12 cellular contexts compared by ENCODE assay signal in genomic region chr15:40590635-40591105, GRCh38. TPM values are rescaled to one million over a fixed set of nuclear protein-coding genes. Genes with fewer than 3 reads are reported as not detected.
DNase-seq lines count a peak whose midpoint lies in the region; ATAC-seq and TF ChIP-seq lines count a peak whose summit lies in the region.
"Had no signal": no experiment of that assay in that cellular context is flagged by ENCODE, and none has a peak within 500 bp of the region (broad histone marks: within the 10 kb centered on the region; RNA-seq: fewer than 3 reads in every experiment).

No MANE protein-coding gene starts in this region.

- H3K9ac ChIP-seq in IMR-90 (ENCODE audit: low read depth, low read length), result no peak overlapping the region
- no peak overlapping the region for H3K9ac ChIP-seq in adipocyte (ENCODE audit: low read length)

- dilution Hi-C loops in IMR-90 (cut with HindIII; ENCODE audit: low sequenced_read_pairs, unreplicated experiment), result no loop called here

- ATAC-seq in CD8-positive, alpha-beta T cell, result no peak
- ATAC-seq in IMR-90 (ENCODE audit: low read depth), result no peak
- ATAC-seq in GM21825 (IDR thresholded peaks at IDR 0.05; ENCODE audit: unreplicated experiment), result no peak

- H4K5ac ChIP-seq in IMR-90 (ENCODE audit: low read depth, low read length), result no peak overlapping the region

- TF ChIP-seq CTCF in CD8-positive, alpha-beta T cell (IDR thresholded peaks at IDR 0.05), result no peak
- no peak for TF ChIP-seq CTCF in IMR-90 (conservative IDR thresholded peaks at IDR 0.05; ENCODE audit: low read depth, low read length)
- TF ChIP-seq CTCF in mesothelial cell of epicardium (IDR thresholded peaks at IDR 0.05; ENCODE audit: unreplicated experiment), result no peak

- no peak for DNase-seq in CD8-positive, alpha-beta T cell
- no peak for DNase-seq in IMR-90
- no peak for DNase-seq in adipocyte (ENCODE audit: low read depth)
- DNase-seq in mesothelial cell of epicardium (ENCODE audit: low spot score in 2 of 2, unreplicated experiment in 2 of 2), result peak in 1 of 2 experiments; percentile 14
- no peak for DNase-seq in medulla oblongata (ENCODE audit: extremely low spot score)
- DNase-seq in SKM-1 (lab: John Stamatoyannopoulos, UW; ENCODE audit: unreplicated experiment), result no peak
- DNase-seq in HuH-7.5 (ENCODE audit: low spot score), result no peak
- DNase-seq: dermis blood vessel endothelial cell, DMS79 treated with DMSO at 0.1 percent for 48 hours, NCI-H1694, RPMI8226 had no signal

- H2AK9ac ChIP-seq in IMR-90 (replicated peaks; ENCODE audit: low read depth, low read length, poor library complexity), result no peak overlapping the region

- H3K4ac ChIP-seq in IMR-90 (ENCODE audit: low read depth, low read length), result 0 out of 2 replicates have a peak overlapping the region, but pooled peaks have one; percentile 13

- H3K27ac Mint-ChIP-seq in CD8-positive, alpha-beta T cell, result no peak overlapping the region
- H3K27ac Mint-ChIP-seq in mesothelial cell of epicardium, result peak overlapping the region; percentile 91

- H3K36me3 ChIP-seq in CD8-positive, alpha-beta T cell (ENCODE audit: insufficient read depth, low read length), result no peaks in the 10 kb centered on the region
- H3K36me3 ChIP-seq in IMR-90 (ENCODE audit: control insufficient read depth, insufficient read depth, low read length) (no peaks in the 10 kb centered on the region), adipocyte (ENCODE audit: control insufficient read depth, insufficient read depth, low read length, severe bottlenecking) (no peaks in the 10 kb centered on the region)

- intact Hi-C loops in CD8-positive, alpha-beta T cell (cut with DNase I, micrococcal nuclease), result loop anchor here (5.0 to 10.0 kb wide), 6 partner anchors 167 to 808 kb away; partner anchors contain the start of genes FSIP1 (in 1 of the 2), INO80 (in 1 of the 2), NUSAP1 (in 1 of the 2) and OIP5 (in 1 of the 2)
- intact Hi-C loops in IMR-90 (cut with micrococcal nuclease), result loop anchor here (2.0 kb wide), 1 partner anchor 72 kb away; no protein-coding TSS in a partner anchor

- peaks cover 4% of the 10 kb centered on the region for H3K36me3 Mint-ChIP-seq in CD8-positive, alpha-beta T cell
- no peaks in the 10 kb centered on the region for H3K36me3 Mint-ChIP-seq in mesothelial cell of epicardium

- H2BK120ac ChIP-seq in IMR-90 (ENCODE audit: low read depth, low read length), result no peak overlapping the region

- no peak overlapping the region for H2BK15ac ChIP-seq in IMR-90 (ENCODE audit: low read depth, low read length)

- BruUV-seq in IMR-90 (replicated peaks; lab: Mats Ljungman, UMichigan), result no TSS peak

- CTCF ChIA-PET in CD8-positive, alpha-beta T cell (lab: Charles Lee), result interaction anchor here (0.7 to 3.0 kb wide), 9 partner anchors 8 to 192 kb away, joined by 3 to 13 read pairs (median 5); partner anchors contain the start of genes CCDC32, RAD51 and RPUSD2
- CTCF ChIA-PET in IMR-90 (lab: Yijun Ruan, JAX), result interaction anchor here (0.5 to 1.5 kb wide), 2 partner anchors 128 to 154 kb away, joined by 3 read pairs; no protein-coding TSS in a partner anchor

- no peak overlapping the region for H3K18ac ChIP-seq in IMR-90 (ENCODE audit: low read depth, low read length)

- H3K4me1 ChIP-seq in CD8-positive, alpha-beta T cell (ENCODE audit: insufficient read depth, low read length), result no peaks in the 10 kb centered on the region
- H3K4me1 ChIP-seq in IMR-90 (ENCODE audit: control insufficient read depth, insufficient read depth, low read length), result no peaks in the 10 kb centered on the region
- peaks cover 8% of the 10 kb centered on the region for H3K4me1 ChIP-seq in adipocyte (ENCODE audit: control insufficient read depth, insufficient read depth, low read length)

- no CpG with 5 or more reads among the region's 13 CpGs for WGBS in IMR-90 (ENCODE audit: extremely low coverage in 2 of 2, insufficient read length in 1 of 2), 2 experiments

- H2AFZ ChIP-seq in IMR-90 (replicated peaks; ENCODE audit: low read length, poor library complexity), result peak overlapping the region; percentile 69

- POLR2A ChIA-PET in CD8-positive, alpha-beta T cell (lab: Charles Lee), result interaction anchor here (1.9 kb wide), 1 partner anchor 21 kb away, joined by 9 read pairs; the partner anchor contains the start of gene RPUSD2
- POLR2A ChIA-PET in IMR-90 (lab: Charles Lee; ENCODE audit: unreplicated experiment), result no interaction called here

- H3K4me2 ChIP-seq in IMR-90 (ENCODE audit: low read depth, low read length), result peak overlapping the region; percentile 63; the same call in 1 of the 2 replicates

- H3K4me3 Mint-ChIP-seq in CD8-positive, alpha-beta T cell, result peak overlapping the region; percentile 79
- peak overlapping the region; percentile 65 for H3K4me3 Mint-ChIP-seq in mesothelial cell of epicardium

- H3K79me1 ChIP-seq in IMR-90 (ENCODE audit: low read depth in 1 of 2, low read length in 2 of 2), result peaks cover 0 to 7% of the 10 kb centered on the region in 2 experiments; a peak in 3 of 4 replicates

- H3K9me3 ChIP-seq in CD8-positive, alpha-beta T cell (ENCODE audit: low read length), result no peaks in the 10 kb centered on the region
- H3K9me3 ChIP-seq in IMR-90 (ENCODE audit: control insufficient read depth, insufficient read depth, low read length), result no peaks in the 10 kb centered on the region
- no peaks in the 10 kb centered on the region for H3K9me3 ChIP-seq in adipocyte (ENCODE audit: control insufficient read depth, low read length)

- H3K4me3 ChIP-seq in CD8-positive, alpha-beta T cell (ENCODE audit: low read depth, low read length), result no peak overlapping the region
- no peak overlapping the region for H3K4me3 ChIP-seq in IMR-90 (ENCODE audit: insufficient read depth, low read depth, low read length)
- peak overlapping the region; percentile 78 for H3K4me3 ChIP-seq in adipocyte (ENCODE audit: low read length)

- H3K27ac ChIP-seq in CD8-positive, alpha-beta T cell (ENCODE audit: low read depth, low read length), result no peak overlapping the region
- H3K27ac ChIP-seq in IMR-90 (ENCODE audit: insufficient read depth, low read length), result no peak overlapping the region

- no peak overlapping the region for H3K14ac ChIP-seq in IMR-90 (replicated peaks; ENCODE audit: low read depth, low read length)

- no peak overlapping the region for H2BK20ac ChIP-seq in IMR-90 (ENCODE audit: low read depth, low read length)

- H2AK5ac ChIP-seq in IMR-90 (ENCODE audit: low read depth, low read length), result no peak overlapping the region

- in situ Hi-C loops in IMR-90 (cut with MboI; ENCODE audit: low sequenced_read_pairs), result no loop called here

- H2BK5ac ChIP-seq in IMR-90 (ENCODE audit: low read depth, low read length, poor library complexity, severe bottlenecking), result no peak overlapping the region

- TF ChIP-seq POLR2A in IMR-90 (IDR thresholded peaks at IDR 0.05; ENCODE audit: low read depth, low read length), result no peak

- peaks cover 20% of the 10 kb centered on the region for H3K4me1 Mint-ChIP-seq in CD8-positive, alpha-beta T cell (ENCODE audit: low read depth)
- H3K4me1 Mint-ChIP-seq in mesothelial cell of epicardium, result peaks cover 21% of the 10 kb centered on the region

- H3K56ac ChIP-seq in IMR-90 (ENCODE audit: extremely low read depth, insufficient read depth, low read length), result no peak overlapping the region

- H3K23ac ChIP-seq in IMR-90 (ENCODE audit: low read depth, low read length), result no peak overlapping the region

- no peaks in the 10 kb centered on the region for H4K20me1 ChIP-seq in IMR-90 (ENCODE audit: insufficient read depth, low read length)

- peak overlapping the region in 1 of 2 experiments; percentile 45; a peak in 1 of 4 replicates for H4K8ac ChIP-seq in IMR-90 (ENCODE audit: low read depth in 2 of 2, low read length in 2 of 2)

- H3K27me3 ChIP-seq in CD8-positive, alpha-beta T cell (ENCODE audit: insufficient read depth, low read length), result no peaks in the 10 kb centered on the region
- H3K27me3 ChIP-seq in IMR-90 (ENCODE audit: control insufficient read depth, insufficient read depth, low read length) (no peaks in the 10 kb centered on the region), adipocyte (replicated peaks; ENCODE audit: control insufficient read depth, insufficient read depth, low read length) (no peaks in the 10 kb centered on the region)

- H3K9me3 Mint-ChIP-seq in CD8-positive, alpha-beta T cell, result no peaks in the 10 kb centered on the region
- H3K9me3 Mint-ChIP-seq in mesothelial cell of epicardium, result no peaks in the 10 kb centered on the region

- no peak overlapping the region for H4K91ac ChIP-seq in IMR-90 (ENCODE audit: insufficient read depth, low read depth, low read length)

- no peak for TF ChIP-seq RAD21 in IMR-90 (IDR thresholded peaks at IDR 0.05; ENCODE audit: low read length)

- H3K9me1 ChIP-seq in IMR-90 (ENCODE audit: insufficient read depth, low read length), result no peaks in the 10 kb centered on the region

- peaks cover 9% of the 10 kb centered on the region for H3K27me3 Mint-ChIP-seq in CD8-positive, alpha-beta T cell (ENCODE audit: low read depth)
- H3K27me3 Mint-ChIP-seq in mesothelial cell of epicardium (ENCODE audit: low read depth), result peaks cover 5% of the 10 kb centered on the region

RNA-seq across cellular contexts. Expression of gene KNL1, which starts 3.4 kb away (rescaled TPM):
- under 1 TPM; 0.83 to 0.98 TPM for total RNA-seq in CD8-positive, alpha-beta T cell
- total RNA-seq in IMR-90 (2012; rRNA removed), result 25.1 and 32.5 TPM in 2 replicates
- polyA plus RNA-seq in IMR-90 (2012; rRNA removed), result 2.2 and 3.1 TPM in 2 replicates
- 0.26 and 0.31 TPM in 2 replicates for polyA plus RNA-seq in IMR-90 (2012; cell fraction: cytosol; rRNA removed)
- polyA plus RNA-seq in IMR-90 (2012; cell fraction: nucleus; rRNA removed; ENCODE audit: low replicate concordance), result 0.39 and 3.3 TPM in 2 replicates
- 7.4 to 9.3 TPM (median 8.8 TPM) in 3 replicates for total RNA-seq in mesothelial cell of epicardium

RNA-seq across cellular contexts. Expression of gene RPUSD2, which starts 21.6 kb away (rescaled TPM):
- total RNA-seq in CD8-positive, alpha-beta T cell, result 10 to 100 TPM; 20.1 to 24.3 TPM
- total RNA-seq in IMR-90 (2012; rRNA removed) (11.9 and 13.4 TPM in 2 replicates), mesothelial cell of epicardium (11.9 to 14.5 TPM (median 13.0 TPM) in 3 replicates)
- polyA plus RNA-seq in IMR-90 (2012; rRNA removed), result 7.2 and 7.4 TPM in 2 replicates
- 8.1 and 8.6 TPM in 2 replicates for polyA plus RNA-seq in IMR-90 (2012; cell fraction: cytosol; rRNA removed)
- polyA plus RNA-seq in IMR-90 (2012; cell fraction: nucleus; rRNA removed; ENCODE audit: low replicate concordance), result 3.1 and 4.9 TPM in 2 replicates

RNA-seq across cellular contexts. Expression of gene CCDC32, which starts 25.8 kb away (rescaled TPM):
- 10 to 100 TPM; 18.3 to 20.3 TPM for total RNA-seq in CD8-positive, alpha-beta T cell
- total RNA-seq in IMR-90 (2012; rRNA removed) (13.3 and 15.1 TPM in 2 replicates), mesothelial cell of epicardium (27.2 to 30.1 TPM (median 28.8 TPM) in 3 replicates)
- polyA plus RNA-seq in IMR-90 (2012; rRNA removed), result 10.8 and 14.8 TPM in 2 replicates
- 2.9 and 5.8 TPM in 2 replicates for polyA plus RNA-seq in IMR-90 (2012; cell fraction: cytosol; rRNA removed)
- polyA plus RNA-seq in IMR-90 (2012; cell fraction: nucleus; rRNA removed; ENCODE audit: low replicate concordance), result 5.2 and 5.3 TPM in 2 replicates
